13 cellular contexts compared by ENCODE assay signal in genomic region chr12:28415755-28416154, GRCh38.
DNase-seq lines count a peak whose midpoint lies in the region; ATAC-seq, FAIRE-seq and TF ChIP-seq lines count a peak whose summit lies in the region.
"Had no signal": no experiment of that assay in that cellular context is flagged by ENCODE, and none has a peak within 500 bp of the region (broad histone marks: within the 10 kb centered on the region; RNA-seq: fewer than 3 reads in every experiment).

No MANE protein-coding gene starts in this region.

- peaks cover 6% of the 10 kb centered on the region for H3K4me1 Mint-ChIP-seq in activated T-cell treated with anti-CD3 and anti-CD28 coated beads, Interleukin-2, amount 50 U/mL, for 24 hours (ENCODE audit: low read depth)

- H3K4me1 ChIP-seq in adipocyte (ENCODE audit: control insufficient read depth, insufficient read depth, low read length): peaks cover 12% of the 10 kb centered on the region
- H3K4me1 ChIP-seq in skeletal muscle satellite cell (ENCODE audit: control insufficient read depth, insufficient read depth, low read length): peaks cover 18% of the 10 kb centered on the region
- H3K4me1 ChIP-seq in body of pancreas: no peaks in the 10 kb centered on the region
- H3K4me1 ChIP-seq: gastrocnemius medialis, parathyroid adenoma had no signal

- H3K36me3 ChIP-seq in adipocyte (ENCODE audit: control insufficient read depth, insufficient read depth, low read length, severe bottlenecking) (peaks cover 7% of the 10 kb centered on the region), skeletal muscle satellite cell (ENCODE audit: insufficient read depth, low read length) (no peaks in the 10 kb centered on the region), body of pancreas (replicated peaks in 1 of 2; ENCODE audit: insufficient read depth in 1 of 2, low read depth in 2 of 2) (no peaks in the 10 kb centered on the region)

- peak; percentile 52 for FAIRE-seq in H54 (lab: Jason Lieb, UNC)

- H3K27me3 Mint-ChIP-seq in activated T-cell treated with anti-CD3 and anti-CD28 coated beads, Interleukin-2, amount 50 U/mL, for 24 hours: no peaks in the 10 kb centered on the region

- no peaks in the 10 kb centered on the region for H3K27me3 ChIP-seq in adipocyte (replicated peaks; ENCODE audit: control insufficient read depth, insufficient read depth, low read length)
- no peaks in the 10 kb centered on the region for H3K27me3 ChIP-seq in skeletal muscle satellite cell (ENCODE audit: control insufficient read depth, insufficient read depth, low read length)
- no peaks in the 10 kb centered on the region for H3K27me3 ChIP-seq in body of pancreas
- H3K27me3 ChIP-seq: gastrocnemius medialis had no signal

- peaks cover 51% of the 10 kb centered on the region for H3K36me3 Mint-ChIP-seq in activated T-cell treated with anti-CD3 and anti-CD28 coated beads, Interleukin-2, amount 50 U/mL, for 24 hours (ENCODE audit: low read depth)

- no peak for ATAC-seq in body of pancreas
- ATAC-seq: gastrocnemius medialis had no signal

- peak overlapping the region; percentile 37 for H3K4me2 ChIP-seq in skeletal muscle satellite cell (ENCODE audit: low read length)

- intact Hi-C loops in body of pancreas (cut with DNase I): no loop called here

- H3K4me3 Mint-ChIP-seq in activated T-cell treated with anti-CD3 and anti-CD28 coated beads, Interleukin-2, amount 50 U/mL, for 24 hours: no peak overlapping the region

- H3K9ac ChIP-seq in adipocyte (ENCODE audit: low read length) (no peak overlapping the region), skeletal muscle satellite cell (ENCODE audit: low read depth, low read length) (peak overlapping the region; percentile 35)
- H3K9ac ChIP-seq: parathyroid adenoma had no signal

- no peak overlapping the region for H3K27ac ChIP-seq in body of pancreas
- H3K27ac ChIP-seq: gastrocnemius medialis, parathyroid adenoma had no signal

- no peak overlapping the region for H3K27ac Mint-ChIP-seq in activated T-cell treated with anti-CD3 and anti-CD28 coated beads, Interleukin-2, amount 50 U/mL, for 24 hours

- H3K9me3 ChIP-seq in adipocyte (ENCODE audit: control insufficient read depth, low read length): no peaks in the 10 kb centered on the region
- H3K9me3 ChIP-seq in skeletal muscle satellite cell (replicated peaks; ENCODE audit: low read length): no peaks in the 10 kb centered on the region
- H3K9me3 ChIP-seq in body of pancreas: no peaks in the 10 kb centered on the region
- H3K9me3 ChIP-seq: gastrocnemius medialis had no signal

- 43 to 45% methylated on average over 1 of the region's 1 CpG for WGBS in body of pancreas, 2 donors

- no peaks in the 10 kb centered on the region for H3K9me3 Mint-ChIP-seq in activated T-cell treated with anti-CD3 and anti-CD28 coated beads, Interleukin-2, amount 50 U/mL, for 24 hours

- no peak for TF ChIP-seq CTCF in body of pancreas (IDR thresholded peaks at IDR 0.05)

- peak; percentile 2 for DNase-seq in H54 (ENCODE audit: insufficient read length, low spot score)
- DNase-seq in adipocyte (ENCODE audit: low read depth): peak; percentile 87
- DNase-seq in fibroblast of the conjunctiva (ENCODE audit: low read depth): peak; percentile 12
- DNase-seq in activated T-cell treated with anti-CD3 and anti-CD28 coated beads, Interleukin-2, amount 50 U/mL, for 24 hours: no peak
- DNase-seq in KG1 (lab: John Stamatoyannopoulos, UW): no peak
- no peak for DNase-seq in body of pancreas
- DNase-seq in SIG-M5 treated with dmso at 0.1 percent for 504 hours (lab: John Stamatoyannopoulos, UW; ENCODE audit: unreplicated experiment): no peak
- DNase-seq: activated T-cell treated with anti-CD3 and anti-CD28 coated beads, Interleukin-2, amount 50 U/mL, for 1 hour; gastrocnemius medialis; NCI-H446; SHP77 had no signal

- H3K4me3 ChIP-seq in adipocyte (ENCODE audit: low read length) (no peak overlapping the region), skeletal muscle satellite cell (ENCODE audit: low read length) (no peak overlapping the region), body of pancreas (no peak overlapping the region)
- H3K4me3 ChIP-seq: gastrocnemius medialis had no signal

- TF ChIP-seq POLR2A in H54 (IDR thresholded peaks at IDR 0.05; ENCODE audit: low read depth, low read length) (no peak), body of pancreas (IDR thresholded peaks at IDR 0.05) (no peak)

Comparison
In these comparisons a context has a peak if more than half of its experiments do, and no peak if none do; other contexts are left out.
1. DNase-seq: peak in H54 (single experiment), adipocyte (single experiment) and fibroblast of the conjunctiva (single experiment); none in activated T-cell treated with anti-CD3 and anti-CD28 coated beads, Interleukin-2, amount 50 U/mL, for 24 hours (single experiment), KG1 (single experiment), body of pancreas (0 of 4) and SIG-M5 treated with dmso at 0.1 percent for 504 hours (single experiment).